ENCODE assay signal across 13 cellular contexts in the genomic region with DNA sequence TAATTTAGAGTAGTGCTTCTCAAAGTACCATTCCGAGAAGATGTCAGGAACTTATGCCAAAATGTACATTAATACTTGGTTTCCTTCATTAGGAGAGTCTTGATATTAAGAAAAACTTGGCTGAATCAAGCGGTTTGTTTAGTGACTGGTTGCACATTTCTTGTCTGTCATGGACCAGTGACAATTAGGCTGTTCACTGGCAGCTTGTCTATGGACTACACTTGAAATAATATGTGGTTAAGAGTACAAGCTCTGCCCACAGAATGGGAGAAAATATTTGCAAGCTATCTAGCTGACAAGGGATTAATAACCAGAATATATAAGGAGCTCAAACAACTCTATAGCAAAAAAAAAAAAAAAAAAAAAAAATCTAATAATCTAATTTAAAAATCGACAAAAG.
"Had no signal": no experiment of that assay in that cellular context is flagged by ENCODE, and none has a peak within 500 bp of the region (broad histone marks: within the 10 kb centered on the region; RNA-seq: fewer than 3 reads in every experiment).

No MANE protein-coding gene starts in this region.

- H3K36me3 ChIP-seq: breast epithelium had no signal

- H3K27ac ChIP-seq: breast epithelium had no signal

- H3K4me1 ChIP-seq: breast epithelium had no signal

- H3K27me3 ChIP-seq: breast epithelium had no signal

- H3K4me3 ChIP-seq: breast epithelium had no signal

- DNase-seq: activated CD4-positive, alpha-beta T cell treated with anti-CD3 and anti-CD28 coated beads for 4 hours; activated CD8-positive, alpha-beta memory T cell treated with anti-CD3 and anti-CD28 coated beads, Interleukin-2, amount 50 U/mL, for 48 hours; activated CD8-positive, alpha-beta T cell treated with anti-CD3 and anti-CD28 coated beads, Interleukin-2, amount 10 ng/mL, durations not matched to agents 7 days and 5 days; activated naive CD4-positive, alpha-beta T cell; activated T-cell treated with anti-CD3 and anti-CD28 coated beads, Interleukin-2, amount 50 U/mL, for 1 hour; aorta; NCI-H1930; NCI-H446 treated with DMSO at 0.1 percent for 48 hours; NCI-H524 treated with DMSO at 0.1 percent for 48 hours; NCI-H748 treated with DMSO at 0.1 percent for 48 hours; SHP77 treated with DMSO at 0.1 percent for 48 hours had no signal

- ATAC-seq: activated CD4-positive, CD25-positive, alpha-beta regulatory T cell treated with anti-CD3 and anti-CD28 coated beads, Interleukin-2, amount 50 U/mL, for 24 hours; activated CD8-positive, alpha-beta T cell treated with anti-CD3 and anti-CD28 coated beads, Interleukin-2, amount 10 ng/mL, durations not matched to agents 7 days and 5 days had no signal

- H3K9me3 ChIP-seq: breast epithelium had no signal
